Comparison of ENCODE assay signal across 7 cellular contexts in the genomic region with DNA sequence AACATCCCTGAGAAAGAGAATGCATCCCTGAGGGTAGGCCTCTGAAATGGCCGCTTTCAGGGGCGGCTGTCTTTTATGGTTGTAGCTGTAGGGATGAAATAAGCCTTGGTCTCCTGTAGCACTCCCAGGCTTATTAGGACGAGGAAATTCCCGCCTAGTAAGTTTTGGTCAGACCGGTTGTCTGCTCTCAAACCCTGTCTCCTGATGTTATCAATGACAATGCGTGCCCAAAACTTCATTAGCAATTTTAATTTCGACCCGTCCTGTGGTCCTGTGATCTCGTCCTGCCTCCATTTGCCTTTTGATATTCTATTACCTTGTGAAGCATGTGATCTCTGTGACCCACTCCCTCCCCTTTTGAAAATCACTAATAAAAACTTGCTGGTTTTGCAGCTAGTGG. TPM values are rescaled to one million over a fixed set of nuclear protein-coding genes. Genes with fewer than 3 reads are reported as not detected.
"Had no signal": no experiment of that assay in that cellular context is flagged by ENCODE, and none has a peak within 500 bp of the region (broad histone marks: within the 10 kb centered on the region; RNA-seq: fewer than 3 reads in every experiment).

No MANE protein-coding gene starts in this region.

RNA-seq across cellular contexts. Expression of gene PLA2G2A, which starts 10.7 kb away (rescaled TPM):
- total RNA-seq: K562, M059J, OCI-LY7, PC-3, SK-MEL-5 had no signal
- polyA plus RNA-seq: IgD-negative memory B cell, K562, SK-N-SH had no signal
